ENCODE assay signal across 8 cellular contexts in genomic region chr17:40303009-40303657, GRCh38. TPM values are rescaled to one million over a fixed set of nuclear protein-coding genes. Genes with fewer than 3 reads are reported as not detected.
DNase-seq lines count a peak whose midpoint lies in the region; ATAC-seq and TF ChIP-seq lines count a peak whose summit lies in the region.

No MANE protein-coding gene starts in this region.

- DNase-seq in AG08395 (ENCODE audit: low spot score) (peak; percentile 65), GM04503 (ENCODE audit: low read depth) (peak; percentile 59), NCI-H2196 (lab: John Stamatoyannopoulos, UW; ENCODE audit: unreplicated experiment) (peak; percentile 58), WTC11 (ENCODE audit: low spot score) (peak; percentile 48), fibroblast of the aortic adventitia (ENCODE audit: low read depth) (peak; percentile 85), osteocyte (ENCODE audit: extremely low spot score, unreplicated experiment) (no peak), 8988T (no peak)
- no peak for DNase-seq in stimulated activated CD4-positive, alpha-beta T cell treated with anti-CD3 and anti-CD28 coated beads, Interleukin-1b, Interleukin-23, amount 100 ng/mL, for 48 hours

- H3K4me3 ChIP-seq in fibroblast of the aortic adventitia (ENCODE audit: low read depth, low read length), result no peak overlapping the region

- H3K4me1 Mint-ChIP-seq in WTC11 (peaks cover 10% of the 10 kb centered on the region), osteocyte (ENCODE audit: unreplicated experiment) (peaks cover 37% of the 10 kb centered on the region)

- H3K36me3 Mint-ChIP-seq in WTC11 (peaks cover 53% of the 10 kb centered on the region), osteocyte (ENCODE audit: unreplicated experiment) (no peaks in the 10 kb centered on the region)

- TF ChIP-seq CTCF in WTC11 (IDR thresholded peaks at IDR 0.05) (peak; percentile 23), fibroblast of the aortic adventitia (IDR thresholded peaks at IDR 0.05; ENCODE audit: insufficient read depth, low read length) (peak; percentile 75), osteocyte (IDR thresholded peaks at IDR 0.05) (peak; percentile 82)

- H3K27ac Mint-ChIP-seq in WTC11 (no peak overlapping the region), osteocyte (ENCODE audit: unreplicated experiment) (peak overlapping the region; percentile 79)

- H3K4me3 Mint-ChIP-seq in WTC11 (no peak overlapping the region), osteocyte (ENCODE audit: unreplicated experiment) (no peak overlapping the region)

- H3K27me3 Mint-ChIP-seq in WTC11 (ENCODE audit: low read depth) (no peaks in the 10 kb centered on the region), osteocyte (ENCODE audit: unreplicated experiment) (no peaks in the 10 kb centered on the region)

- CTCF ChIA-PET in WTC11 (lab: Charles Lee), result interaction anchor here (0.9 to 10.9 kb wide), 7 partner anchors 9 to 231 kb away, joined by 3 to 259 read pairs (median 4); no protein-coding TSS in a partner anchor

- ATAC-seq in WTC11, result no peak

- POLR2A ChIA-PET in WTC11 (lab: Charles Lee), result interaction anchor here (1.0 kb wide), 2 partner anchors 48 to 52 kb away, joined by 3 to 4 read pairs; no protein-coding TSS in a partner anchor

- H3K9me3 Mint-ChIP-seq in WTC11, result no peaks in the 10 kb centered on the region
- no peaks in the 10 kb centered on the region for H3K9me3 Mint-ChIP-seq in osteocyte (ENCODE audit: unreplicated experiment)

TF ChIP-seq in WTC11, 78 proteins besides CTCF, POLR2A, EP300 and RAD21:
- TF ChIP-seq MXD4 (CRISPR knock-in tag; IDR thresholded peaks at IDR 0.05; ENCODE audit: borderline replicate concordance), result no peak
- TF ChIP-seq ZNF121 (CRISPR knock-in tag; IDR thresholded peaks at IDR 0.05), result no peak
- no peak for TF ChIP-seq MAX (CRISPR knock-in tag; IDR thresholded peaks at IDR 0.05)
- no peak for TF ChIP-seq TCF7 (CRISPR knock-in tag; IDR thresholded peaks at IDR 0.05; ENCODE audit: low read depth)
- no peak for TF ChIP-seq CBFB (CRISPR knock-in tag; IDR thresholded peaks at IDR 0.05; ENCODE audit: low read depth)
- TF ChIP-seq TP53 (CRISPR knock-in tag; IDR thresholded peaks at IDR 0.05), result no peak
- no peak for TF ChIP-seq FOXP1 (CRISPR knock-in tag; IDR thresholded peaks at IDR 0.05; ENCODE audit: borderline replicate concordance)
- no peak for TF ChIP-seq IRF1 (CRISPR knock-in tag; IDR thresholded peaks at IDR 0.05)
- TF ChIP-seq ZNF281 (CRISPR knock-in tag; IDR thresholded peaks at IDR 0.05), result no peak
- no peak for TF ChIP-seq ZNF219 (CRISPR knock-in tag; IDR thresholded peaks at IDR 0.05; ENCODE audit: borderline replicate concordance)
- no peak for TF ChIP-seq JAZF1 (CRISPR knock-in tag; IDR thresholded peaks at IDR 0.05)
- TF ChIP-seq STAT6 (CRISPR knock-in tag; conservative IDR thresholded peaks at IDR 0.05; ENCODE audit: low read depth), result no peak
- TF ChIP-seq GRHL2 (CRISPR knock-in tag; IDR thresholded peaks at IDR 0.05; ENCODE audit: insufficient replicate concordance, severe bottlenecking), result no peak
- TF ChIP-seq EMX1 (CRISPR knock-in tag; IDR thresholded peaks at IDR 0.05), result no peak
- no peak for TF ChIP-seq ZNF232 (CRISPR knock-in tag; IDR thresholded peaks at IDR 0.05)
- no peak for TF ChIP-seq NFYB (CRISPR knock-in tag; conservative IDR thresholded peaks at IDR 0.05; ENCODE audit: low read depth)
- no peak for TF ChIP-seq NR2C2 (CRISPR knock-in tag; IDR thresholded peaks at IDR 0.05)
- TF ChIP-seq MLX (CRISPR knock-in tag; IDR thresholded peaks at IDR 0.05), result no peak

RNA-seq across cellular contexts. Expression of gene RARA, which starts 5.8 kb away (rescaled TPM):
- total RNA-seq in WTC11 (2021) (14.3 to 20.7 TPM (median 15.8 TPM) in 3 replicates), fibroblast of the aortic adventitia (ENCODE audit: low replicate concordance) (16.0 and 25.2 TPM in 2 replicates), osteocyte (62.6 and 65.2 TPM in 2 replicates)

RNA-seq across cellular contexts. Expression of gene CDC6, which starts 15.5 kb away (rescaled TPM):
- 85.9 to 125 TPM (median 87.9 TPM) in 3 replicates for total RNA-seq in WTC11 (2021)
- 2.9 and 40.4 TPM in 2 replicates for total RNA-seq in fibroblast of the aortic adventitia (ENCODE audit: low replicate concordance)
- 6.7 and 10.8 TPM in 2 replicates for total RNA-seq in osteocyte

Comparison
In these comparisons a context has a peak if more than half of its experiments do, and no peak if none do; other contexts are left out.
1. DNase-seq: peak in AG08395 (single experiment), GM04503 (single experiment), NCI-H2196 (single experiment), WTC11 (single experiment) and fibroblast of the aortic adventitia (single experiment); none in osteocyte (single experiment), 8988T (single experiment) and stimulated activated CD4-positive, alpha-beta T cell treated with anti-CD3 and anti-CD28 coated beads, Interleukin-1b, Interleukin-23, amount 100 ng/mL, for 48 hours (single experiment).
2. CTCF ChIP-seq: peak in every context shown above with its lines; median percentile 82 in osteocyte; 75 in fibroblast of the aortic adventitia; 23 in WTC11.